In genomic region chr9:133506653-133507038, GRCh38 we compare ENCODE assay signal across 11 cellular contexts. TPM values are rescaled to one million over a fixed set of nuclear protein-coding genes. Genes with fewer than 3 reads are reported as not detected.
DNase-seq lines count a peak whose midpoint lies in the region; ATAC-seq and TF ChIP-seq lines count a peak whose summit lies in the region.
"Had no signal": no experiment of that assay in that cellular context is flagged by ENCODE, and none has a peak within 500 bp of the region (broad histone marks: within the 10 kb centered on the region; RNA-seq: fewer than 3 reads in every experiment).

No MANE protein-coding gene starts in this region.

- DNase-seq in AG10803 (ENCODE audit: low read depth) (peak; percentile 87), HuH-7.5 (ENCODE audit: low spot score) (peak; percentile 69), brain microvascular endothelial cell (peak; percentile 19), cerebellar nuclear complex (lab: John Stamatoyannopoulos, UW) (no peak), endothelial cell (ENCODE audit: low spot score) (no peak)
- DNase-seq: activated T-cell treated with anti-CD3 and anti-CD28 coated beads, Interleukin-2, amount 50 U/mL, for 1 hour; effector CD8-positive, alpha-beta T cell; NCI-H1048 had no signal

- no peak overlapping the region for H3K4me3 Mint-ChIP-seq in endothelial cell (ENCODE audit: unreplicated experiment)

- H3K4me1 ChIP-seq in liver (ENCODE audit: control insufficient read depth in 4 of 4, insufficient read depth in 4 of 4, low read length in 3 of 4): peaks cover 14 to 36% (median 24%) of the 10 kb centered on the region in 4 donors

- TF ChIP-seq CTCF in AG10803 (conservative IDR thresholded peaks at IDR 0.05; ENCODE audit: low read length): peak; percentile 25
- TF ChIP-seq CTCF in brain microvascular endothelial cell (IDR thresholded peaks at IDR 0.05; ENCODE audit: low read depth, low read length, missing control alignments): peak; percentile 3
- peak; percentile 3 for TF ChIP-seq CTCF in liver (IDR thresholded peaks at IDR 0.05; ENCODE audit: low read depth, low read length, missing input control)
- no peak for TF ChIP-seq CTCF in endothelial cell (IDR thresholded peaks at IDR 0.05; ENCODE audit: unreplicated experiment)

- H3K9me3 ChIP-seq in liver (ENCODE audit: control insufficient read depth in 4 of 4, low read length in 3 of 4): peaks cover 0 to 6% (median 1%) of the 10 kb centered on the region in 4 donors

- 33% methylated on average over 18 of the region's 18 CpGs for WGBS in liver

- H3K9ac ChIP-seq in liver (ENCODE audit: low read depth in 1 of 2, low read length in 2 of 2): no peak overlapping the region

- H3K4me1 Mint-ChIP-seq in endothelial cell (ENCODE audit: unreplicated experiment): peaks cover 8% of the 10 kb centered on the region

- H3K36me3 ChIP-seq in brain microvascular endothelial cell (replicated peaks) (no peaks in the 10 kb centered on the region), liver (ENCODE audit: control insufficient read depth in 4 of 4, insufficient read depth in 3 of 4, low read depth in 1 of 4, low read length in 3 of 4) (no peaks in the 10 kb centered on the region)

- H3K27ac Mint-ChIP-seq in endothelial cell (ENCODE audit: unreplicated experiment): no peak overlapping the region

- H3K9me3 Mint-ChIP-seq in endothelial cell (ENCODE audit: unreplicated experiment): no peaks in the 10 kb centered on the region

- H3K27ac ChIP-seq in brain microvascular endothelial cell (no peak overlapping the region), liver (ENCODE audit: low read depth in 1 of 2, low read length in 2 of 2) (peak overlapping the region; percentile 68 to 88)

- in situ Hi-C loops in brain microvascular endothelial cell (cut with HindIII; ENCODE audit: low pct_ligation_motif_present, low sequenced_read_pairs): no loop called here

- H3K36me3 Mint-ChIP-seq in endothelial cell (ENCODE audit: low read depth, unreplicated experiment): no peaks in the 10 kb centered on the region

- H3K4me3 ChIP-seq in AG10803 (ENCODE audit: low read length): no peak overlapping the region
- no peak overlapping the region for H3K4me3 ChIP-seq in brain microvascular endothelial cell (ENCODE audit: low read depth, low read length)
- no peak overlapping the region for H3K4me3 ChIP-seq in liver (ENCODE audit: low read depth in 1 of 3, low read length in 3 of 3)

- H3K27me3 Mint-ChIP-seq in endothelial cell (ENCODE audit: unreplicated experiment): peaks cover 4% of the 10 kb centered on the region

- no peak for ATAC-seq in HG03039 (IDR thresholded peaks at IDR 0.05; ENCODE audit: unreplicated experiment)
- no peak for ATAC-seq in GM21529 (IDR thresholded peaks at IDR 0.05; ENCODE audit: unreplicated experiment)

- H3K27me3 ChIP-seq in brain microvascular endothelial cell (replicated peaks) (no peaks in the 10 kb centered on the region), liver (ENCODE audit: control insufficient read depth in 4 of 4, insufficient read depth in 4 of 4, low read length in 3 of 4) (no peaks in the 10 kb centered on the region)

- peak; percentile 54 to 63 for TF ChIP-seq RAD21 in liver (IDR thresholded peaks at IDR 0.05)

TF ChIP-seq in liver, 16 proteins besides CTCF, POLR2A, EP300 and RAD21:
- TF ChIP-seq MAX (IDR thresholded peaks at IDR 0.05) (peak; percentile 82), FOXA2 (IDR thresholded peaks at IDR 0.05) (no peak), SP1 (IDR thresholded peaks at IDR 0.05) (peak; percentile 94), YY1 (IDR thresholded peaks at IDR 0.05) (peak; percentile 82), RXRA (IDR thresholded peaks at IDR 0.05) (peak; percentile 90 to 95), FOXA1 (IDR thresholded peaks at IDR 0.05) (peak; percentile 85), GABPA (IDR thresholded peaks at IDR 0.05 in 1 of 2, conservative IDR thresholded peaks at IDR 0.05 in 1 of 2) (peak in 1 of 2 donors; percentile 59), REST (IDR thresholded peaks at IDR 0.05) (peak; percentile 79), ATF3 (IDR thresholded peaks at IDR 0.05) (peak; percentile 98), JUND (IDR thresholded peaks at IDR 0.05) (peak; percentile 99), HNF4A (conservative IDR thresholded peaks at IDR 0.05) (peak; percentile 75 to 84), TAF1 (conservative IDR thresholded peaks at IDR 0.05) (no peak), NR2F2 (IDR thresholded peaks at IDR 0.05) (peak; percentile 96), HNF4G (IDR thresholded peaks at IDR 0.05) (no peak), EGR1 (IDR thresholded peaks at IDR 0.05; ENCODE audit: low read depth in 2 of 2) (peak; percentile 80 to 94), ZBTB33 (IDR thresholded peaks at IDR 0.05) (no peak)

RNA-seq across cellular contexts. Expression of gene MYMK, which starts 18.1 kb away (rescaled TPM):
- not detected for total RNA-seq in liver
- not detected for polyA plus RNA-seq in liver
- not detected for total RNA-seq in endothelial cell (ENCODE audit: unreplicated experiment)

RNA-seq across cellular contexts. Expression of gene SLC2A6, which starts 27.7 kb away (rescaled TPM):
- total RNA-seq in liver: 1 to 10 TPM; 2.7 to 3.9 TPM
- polyA plus RNA-seq in liver: 1 to 10 TPM; 1.7 to 1.9 TPM
- total RNA-seq in endothelial cell (ENCODE audit: unreplicated experiment): 32.5 TPM

RNA-seq across cellular contexts. Expression of gene ADAMTSL2, which starts 27.9 kb away (rescaled TPM):
- 10 to 100 TPM in 1 of 2 donors, 1 to 10 TPM in 1; 1.8 to 18.2 TPM for total RNA-seq in liver
- 10 to 100 TPM in 1 of 2 donors, 1 to 10 TPM in 1; 3.8 to 11.6 TPM for polyA plus RNA-seq in liver
- 5.9 TPM for total RNA-seq in endothelial cell (ENCODE audit: unreplicated experiment)

RNA-seq across cellular contexts. Expression of gene CACFD1, which starts 46.9 kb away (rescaled TPM):
- total RNA-seq in liver (10 to 100 TPM; 10.1 to 26.8 TPM), endothelial cell (ENCODE audit: unreplicated experiment) (34.3 TPM)
- polyA plus RNA-seq in liver: 10 to 100 TPM; 26.0 to 34.5 TPM

Comparison
In these comparisons a context has a peak if more than half of its experiments do, and no peak if none do; other contexts are left out.
1. DNase-seq: peak in AG10803 (single experiment), HuH-7.5 (single experiment) and brain microvascular endothelial cell (single experiment); none in cerebellar nuclear complex (0 of 2) and endothelial cell (single experiment).